In the genomic region with DNA sequence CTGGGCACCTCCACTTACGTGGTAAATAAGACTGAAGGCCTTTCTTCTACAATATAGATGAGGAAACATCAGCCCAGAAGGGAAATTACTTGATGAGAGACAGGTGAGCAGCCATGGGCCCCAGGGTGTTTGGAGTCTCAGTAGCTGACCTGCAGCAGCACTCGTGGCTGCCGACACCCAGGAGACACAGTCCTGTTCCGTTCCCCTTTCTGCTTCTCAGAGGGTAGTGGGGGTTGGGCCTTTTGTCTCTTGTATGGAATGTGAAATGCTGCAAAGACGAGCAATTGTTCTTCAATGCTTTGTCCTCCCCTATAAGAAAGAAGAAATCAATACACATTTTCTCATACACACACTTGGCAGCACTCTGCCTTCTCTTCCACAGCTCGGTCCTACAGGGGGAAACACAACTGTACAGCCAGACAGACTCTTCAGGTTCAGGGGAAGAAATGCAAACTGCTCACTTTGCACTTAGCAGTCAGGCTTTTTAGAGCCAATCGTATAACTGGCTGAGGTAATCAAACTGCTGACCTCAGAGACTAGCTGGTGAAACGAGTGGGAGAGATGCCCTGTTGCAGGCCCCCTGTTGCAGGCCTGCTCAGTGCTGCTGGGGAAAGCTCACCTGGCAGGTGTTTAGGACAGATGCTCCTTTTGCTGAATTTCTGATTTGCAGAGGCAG, we compare ENCODE assay signal across 1 cellular context.
TF ChIP-seq lines count a peak whose summit lies in the region.

No MANE protein-coding gene starts in this region.

TF ChIP-seq in GM12878, 131 proteins besides CTCF, POLR2A, EP300 and RAD21 (continued from another document):
- TF ChIP-seq, protein P1, sequence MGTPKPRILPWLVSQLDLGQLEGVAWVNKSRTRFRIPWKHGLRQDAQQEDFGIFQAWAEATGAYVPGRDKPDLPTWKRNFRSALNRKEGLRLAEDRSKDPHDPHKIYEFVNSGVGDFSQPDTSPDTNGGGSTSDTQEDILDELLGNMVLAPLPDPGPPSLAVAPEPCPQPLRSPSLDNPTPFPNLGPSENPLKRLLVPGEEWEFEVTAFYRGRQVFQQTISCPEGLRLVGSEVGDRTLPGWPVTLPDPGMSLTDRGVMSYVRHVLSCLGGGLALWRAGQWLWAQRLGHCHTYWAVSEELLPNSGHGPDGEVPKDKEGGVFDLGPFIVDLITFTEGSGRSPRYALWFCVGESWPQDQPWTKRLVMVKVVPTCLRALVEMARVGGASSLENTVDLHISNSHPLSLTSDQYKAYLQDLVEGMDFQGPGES (IDR thresholded peaks at IDR 0.05): no peak
- TF ChIP-seq BACH1 (IDR thresholded peaks at IDR 0.05; ENCODE audit: borderline replicate concordance) (no peak), RBBP5 (conservative IDR thresholded peaks at IDR 0.05) (no peak), ZBED1 (IDR thresholded peaks at IDR 0.05; ENCODE audit: borderline replicate concordance) (no peak), GATAD2B (conservative IDR thresholded peaks at IDR 0.05; ENCODE audit: low read depth) (no peak)
